In genomic region chr1:26169669-26170471, GRCh38 we compare ENCODE assay signal across 8 cellular contexts. TPM values are rescaled to one million over a fixed set of nuclear protein-coding genes. Genes with fewer than 3 reads are reported as not detected.
DNase-seq lines count a peak whose midpoint lies in the region; ATAC-seq, FAIRE-seq and TF ChIP-seq lines count a peak whose summit lies in the region.

ZNF593 (plus strand) TSS chr1:26169908; CDS start chr1:26169984, 76 bp downstream.

- H3K9me3 Mint-ChIP-seq in WTC11 (no peaks in the 10 kb centered on the region), immature natural killer cell (no peaks in the 10 kb centered on the region)

- peak within 1 kb of the TSS; percentile 85 for H3K4me3 Mint-ChIP-seq in WTC11
- peak within 1 kb of the TSS; percentile 85 to 91 (median 90) for H3K4me3 Mint-ChIP-seq in immature natural killer cell

- FAIRE-seq in bronchial epithelial cell (lab: Jason Lieb, UNC): no peak

- H3K36me3 Mint-ChIP-seq in WTC11 (no peaks in the 10 kb centered on the region), immature natural killer cell (no peaks in the 10 kb centered on the region)

- peaks cover 2% of the 10 kb centered on the region for H3K27me3 ChIP-seq in bronchial epithelial cell (ENCODE audit: control insufficient read depth, insufficient read depth, low read length)

- CTCF ChIA-PET in AG04449 (lab: Yijun Ruan, JAX): interaction anchor here (0.6 to 6.1 kb wide), 46 partner anchors 8 to 247 kb away, joined by 3 to 39 read pairs (median 5); partner anchors contain the start of genes CATSPER4, CD52, CEP85 and CNKSR1
- CTCF ChIA-PET in WTC11 (lab: Charles Lee): interaction anchor here (0.6 to 4.0 kb wide), 56 partner anchors 9 to 1443 kb away, joined by 3 to 61 read pairs (median 5); partner anchors contain the start of genes CATSPER4, CEP85, FAM110D and PDIK1L

- H3K27ac Mint-ChIP-seq in WTC11: peak within 1 kb of the TSS; percentile 65; the same call in 1 of the 2 replicates
- H3K27ac Mint-ChIP-seq in immature natural killer cell: peak within 1 kb of the TSS; percentile 57 to 89 (median 83)

- DNase-seq in AG04449 (ENCODE audit: low read depth, low spot score) (peak; percentile 19), NCI-H2196 (lab: John Stamatoyannopoulos, UW; ENCODE audit: unreplicated experiment) (peak; percentile 94), WTC11 (ENCODE audit: low spot score) (peak; percentile 92), bronchial epithelial cell (ENCODE audit: low read depth) (peak; percentile 72), immature natural killer cell (peak; percentile 87 to 90 (median 89)), smooth muscle cell of the brain vasculature (ENCODE audit: low read depth, low spot score) (peak; percentile 39)

- H3K4me3 ChIP-seq in AG04449 (ENCODE audit: low read depth, low read length): peak within 1 kb of the TSS; percentile 93
- H3K4me3 ChIP-seq in bronchial epithelial cell (ENCODE audit: low read depth, low read length): peak within 1 kb of the TSS; percentile 78

- POLR2A ChIA-PET in AG04449 (lab: Yijun Ruan, JAX) (interaction anchor here (0.6 to 0.7 kb wide), 3 partner anchors 58 to 232 kb away, joined by 3 to 4 read pairs (median 4); partner anchors contain the start of gene PDIK1L), WTC11 (lab: Charles Lee) (interaction anchor here (0.6 to 1.8 kb wide), 4 partner anchors 13 to 65 kb away, joined by 4 to 9 read pairs (median 6); partner anchors contain the start of genes CATSPER4 and CEP85)

- peaks cover 9% of the 10 kb centered on the region for H3K36me3 ChIP-seq in bronchial epithelial cell (ENCODE audit: control insufficient read depth, insufficient read depth, low read length)

- peak; percentile 86 for ATAC-seq in HG03095 (IDR thresholded peaks at IDR 0.05; ENCODE audit: unreplicated experiment)
- ATAC-seq in WTC11: peak; percentile 76

- TF ChIP-seq CTCF in AG04449 (IDR thresholded peaks at IDR 0.05; ENCODE audit: insufficient read depth, low read length, missing control alignments): peak; percentile 100
- TF ChIP-seq CTCF in WTC11 (IDR thresholded peaks at IDR 0.05): peak; percentile 81
- TF ChIP-seq CTCF in bronchial epithelial cell (IDR thresholded peaks at IDR 0.05; ENCODE audit: insufficient read depth, low read length, severe bottlenecking): peak; percentile 97

- TF ChIP-seq POLR2A in GM18526 (IDR thresholded peaks at IDR 0.05; ENCODE audit: extremely low read depth, insufficient read length): peak; percentile 73

- peaks cover 14% of the 10 kb centered on the region for H3K27me3 Mint-ChIP-seq in WTC11 (ENCODE audit: low read depth)
- H3K27me3 Mint-ChIP-seq in immature natural killer cell (ENCODE audit: low read depth in 3 of 3): peaks cover 0 to 10% (median 7%) of the 10 kb centered on the region in 3 donors

- H3K4me1 Mint-ChIP-seq in WTC11 (peaks cover 31% of the 10 kb centered on the region), immature natural killer cell (peaks cover 6 to 13% of the 10 kb centered on the region in 2 donors)

TF ChIP-seq in WTC11, 78 proteins besides CTCF, POLR2A, EP300 and RAD21 (continues in another document):
- TF ChIP-seq AFF4 (CRISPR knock-in tag; IDR thresholded peaks at IDR 0.05; ENCODE audit: borderline replicate concordance): no peak
- TF ChIP-seq NFYB (CRISPR knock-in tag; conservative IDR thresholded peaks at IDR 0.05; ENCODE audit: low read depth): no peak
- TF ChIP-seq TP53 (CRISPR knock-in tag; IDR thresholded peaks at IDR 0.05): no peak
- no peak for TF ChIP-seq GTF2I (CRISPR knock-in tag; conservative IDR thresholded peaks at IDR 0.05)
- TF ChIP-seq ZNF671 (CRISPR knock-in tag; IDR thresholded peaks at IDR 0.05): no peak
- peak; percentile 72; the same call in 1 of the 2 replicates for TF ChIP-seq USF1 (CRISPR knock-in tag; IDR thresholded peaks at IDR 0.05)
- no peak for TF ChIP-seq MXD4 (CRISPR knock-in tag; IDR thresholded peaks at IDR 0.05; ENCODE audit: borderline replicate concordance)
- TF ChIP-seq CREM (CRISPR knock-in tag; IDR thresholded peaks at IDR 0.05): peak; percentile 99
- no peak for TF ChIP-seq PRDM15 (CRISPR knock-in tag; IDR thresholded peaks at IDR 0.05)
- peak; percentile 66; the same call in 1 of the 2 replicates for TF ChIP-seq JUN (CRISPR knock-in tag; IDR thresholded peaks at IDR 0.05)

RNA-seq across cellular contexts. Expression of gene ZNF593, which starts in this region (rescaled TPM):
- total RNA-seq in WTC11 (2021) (39.6 to 49.1 TPM (median 43.3 TPM) in 3 replicates), bronchial epithelial cell (53.0 and 66.9 TPM in 2 replicates)
- 10 to 100 TPM; 11.3 to 31.4 (median 27.1) TPM for polyA plus RNA-seq in immature natural killer cell

Comparison
In these comparisons a context has a peak if more than half of its experiments do, and no peak if none do; other contexts are left out.
1. Peak in every context shown above with its lines: DNase-seq, ATAC-seq and H3K4me3 ChIP-seq.
2. DNase-seq: peak in every context shown above with its lines; median percentile 94 in NCI-H2196; 92 in WTC11; 89 in immature natural killer cell; 72 in bronchial epithelial cell; 39 in smooth muscle cell of the brain vasculature; 19 in AG04449.